8 cellular contexts compared by ENCODE assay signal in the genomic region with DNA sequence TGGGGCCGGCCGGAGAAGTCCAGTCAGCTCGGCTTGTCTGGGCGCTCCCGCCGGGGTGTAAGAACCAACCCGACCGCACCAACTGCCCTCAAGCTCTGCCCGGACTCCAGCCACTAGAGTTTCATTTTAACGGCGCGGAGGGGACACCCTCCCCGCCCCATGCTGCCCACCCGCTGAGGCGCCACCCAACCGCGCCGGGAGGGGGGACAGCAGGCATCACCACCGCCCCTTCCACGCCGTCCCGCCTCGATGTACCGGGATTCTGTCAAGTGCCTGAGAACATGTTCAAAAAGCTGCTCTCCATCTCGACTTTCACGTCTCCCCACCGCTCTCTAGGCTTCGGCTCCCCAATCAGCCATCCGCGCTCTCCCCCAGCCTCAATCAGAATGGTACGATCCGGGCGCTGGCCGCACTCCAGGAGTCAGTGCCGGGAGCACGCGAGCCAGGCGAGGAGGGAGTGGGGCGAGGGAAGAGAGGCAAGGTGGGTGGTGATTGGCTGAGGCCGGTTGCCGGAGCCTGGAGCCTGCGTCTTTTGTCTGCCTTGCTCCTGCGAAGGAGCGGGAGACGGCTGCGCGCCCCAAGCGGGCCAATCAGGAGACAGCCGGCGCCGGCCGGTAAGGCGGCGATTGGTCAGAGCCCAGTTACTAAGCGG. TPM values are rescaled to one million over a fixed set of nuclear protein-coding genes. Genes with fewer than 3 reads are reported as not detected.
DNase-seq lines count a peak whose midpoint lies in the region; TF ChIP-seq lines count a peak whose summit lies in the region.

Gene PIK3R3, minus strand, starts transcription at position 101 of the 652 bp plus-strand sequence. CDS start 677 bp downstream, outside the sequence.

- WGBS in SK-N-SH (ENCODE audit: low lambda C conversion rate): 0% methylated on average over 23 of the region's 55 CpGs

- peak within 1 kb of the TSS; percentile 89 for H2AFZ ChIP-seq in SK-N-SH (ENCODE audit: low read depth)

- H3K27ac ChIP-seq in SK-N-SH (ENCODE audit: low read depth in 2 of 2, low read length in 1 of 2): peak within 1 kb of the TSS; percentile 98 to 100
- peak within 1 kb of the TSS; percentile 95 for H3K27ac ChIP-seq in temporal lobe (ENCODE audit: low read depth, low read length)

- no peaks in the 10 kb centered on the region for H4K20me1 ChIP-seq in SK-N-SH (ENCODE audit: insufficient read depth)

- H3K9me3 ChIP-seq in SK-N-SH: no peaks in the 10 kb centered on the region

- no peak for TF ChIP-seq RAD21 in SK-N-SH (IDR thresholded peaks at IDR 0.05; ENCODE audit: low read length)

- peak within 1 kb of the TSS; percentile 96 for H3K9ac ChIP-seq in SK-N-SH

- TF ChIP-seq EP300 in SK-N-SH (IDR thresholded peaks at IDR 0.05; ENCODE audit: borderline replicate concordance in 1 of 2, low read depth in 1 of 2, low read length in 1 of 2): peak; percentile 21 to 35; a peak in 2 of 4 replicates

- peaks cover 34% of the 10 kb centered on the region for H3K27me3 Mint-ChIP-seq in activated naive CD8-positive, alpha-beta T cell

- peak within 1 kb of the TSS; percentile 99 for H3K27ac Mint-ChIP-seq in activated naive CD8-positive, alpha-beta T cell

- no peak for TF ChIP-seq CTCF in HFF-Myc (IDR thresholded peaks at IDR 0.05; ENCODE audit: low read depth, low read length, missing control alignments)
- no peak for TF ChIP-seq CTCF in SK-N-SH (IDR thresholded peaks at IDR 0.05)

- H3K4me3 Mint-ChIP-seq in activated naive CD8-positive, alpha-beta T cell: peak within 1 kb of the TSS; percentile 97

- H3K4me1 Mint-ChIP-seq in activated naive CD8-positive, alpha-beta T cell (ENCODE audit: low read depth): peaks cover 26% of the 10 kb centered on the region

- peak; percentile 88 for DNase-seq in GM04503 (ENCODE audit: low read depth)
- DNase-seq in HFF-Myc (ENCODE audit: extremely low read depth, low read depth): peak; percentile 96
- DNase-seq in NAMALWA (ENCODE audit: low spot score): peak; percentile 98
- DNase-seq in SK-N-SH: peak; percentile 94
- peak; percentile 86 for DNase-seq in glomerular endothelial cell (ENCODE audit: extremely low read depth, low read depth, low spot score)
- DNase-seq in occipital lobe (lab: John Stamatoyannopoulos, UW): peak; percentile 98

- no peaks in the 10 kb centered on the region for H3K9me3 Mint-ChIP-seq in activated naive CD8-positive, alpha-beta T cell (ENCODE audit: low read depth)

- peaks cover 16% of the 10 kb centered on the region for H3F3A ChIP-seq in SK-N-SH (replicated peaks; ENCODE audit: insufficient read depth)

- no peaks in the 10 kb centered on the region for H3K36me3 ChIP-seq in SK-N-SH (replicated peaks in 1 of 2; ENCODE audit: control insufficient read depth in 1 of 2, insufficient read depth in 2 of 2, low read length in 1 of 2)

- peaks cover 37% of the 10 kb centered on the region for H3K79me2 ChIP-seq in SK-N-SH (ENCODE audit: insufficient read depth)

- POLR2A ChIA-PET in SK-N-SH (lab: Yijun Ruan, JAX): interaction anchor here (0.6 to 1.7 kb wide), 11 partner anchors 9 to 227 kb away, joined by 3 to 9 read pairs (median 3); partner anchors contain the start of gene POMGNT1

- H3K36me3 Mint-ChIP-seq in activated naive CD8-positive, alpha-beta T cell: no peaks in the 10 kb centered on the region

- H3K4me1 ChIP-seq in SK-N-SH (ENCODE audit: control insufficient read depth in 1 of 2, insufficient read depth in 2 of 2, low read depth in 1 of 2, low read length in 1 of 2): peaks cover 13 to 22% of the 10 kb centered on the region in 2 experiments; a peak in 2 of 4 replicates

- no peaks in the 10 kb centered on the region for H3K9me2 ChIP-seq in SK-N-SH

- CTCF ChIA-PET in SK-N-SH (lab: Yijun Ruan, JAX): interaction anchor here (0.7 to 1.8 kb wide), 4 partner anchors 16 to 93 kb away, joined by 3 to 10 read pairs (median 4); no protein-coding TSS in a partner anchor

- peak within 1 kb of the TSS; percentile 68 for H3K4me3 ChIP-seq in HFF-Myc (replicated peaks; ENCODE audit: low read depth, low read length)
- peak within 1 kb of the TSS; percentile 80 to 99 for H3K4me3 ChIP-seq in SK-N-SH (ENCODE audit: low read depth in 2 of 2, low read length in 1 of 2)

- no peaks in the 10 kb centered on the region for H3K27me3 ChIP-seq in SK-N-SH (ENCODE audit: insufficient read depth)

- H3K4me2 ChIP-seq in SK-N-SH: peak within 1 kb of the TSS; percentile 85

TF ChIP-seq in SK-N-SH, 30 proteins besides CTCF, POLR2A, EP300 and RAD21 (continues in another document):
- no peak for TF ChIP-seq IRF3 (IDR thresholded peaks at IDR 0.05; ENCODE audit: low read depth, low read length)
- TF ChIP-seq FOXJ3 (CRISPR knock-in tag; IDR thresholded peaks at IDR 0.05): peak; percentile 58; the same call in 1 of the 2 replicates
- peak; percentile 66 for TF ChIP-seq NRF1 (IDR thresholded peaks at IDR 0.05; ENCODE audit: low read depth, low read length)
- peak; percentile 30; the same call in 1 of the 2 replicates for TF ChIP-seq TCF12 (IDR thresholded peaks at IDR 0.05)
- TF ChIP-seq TAF1 (IDR thresholded peaks at IDR 0.05; ENCODE audit: borderline replicate concordance, low read depth, low read length): peak; percentile 99
- TF ChIP-seq YY1 (IDR thresholded peaks at IDR 0.05; ENCODE audit: low read depth): peak; percentile 64
- TF ChIP-seq MEF2A (IDR thresholded peaks at IDR 0.05; ENCODE audit: borderline replicate concordance, low read depth): no peak
- TF ChIP-seq SIN3A (IDR thresholded peaks at IDR 0.05; ENCODE audit: borderline replicate concordance, low read depth, low read length): peak; percentile 96
- no peak for TF ChIP-seq SMC3 (IDR thresholded peaks at IDR 0.05; ENCODE audit: low read depth, low read length)
- peak; percentile 96 for TF ChIP-seq RFX5 (IDR thresholded peaks at IDR 0.05; ENCODE audit: low read length)
- no peak for TF ChIP-seq RXRA (IDR thresholded peaks at IDR 0.05; ENCODE audit: borderline replicate concordance, low read depth)
- peak; percentile 61; the same call in 1 of the 2 replicates for TF ChIP-seq RCOR1 (IDR thresholded peaks at IDR 0.05; ENCODE audit: low read length)
- no peak for TF ChIP-seq ELF1 (IDR thresholded peaks at IDR 0.05)
- no peak for TF ChIP-seq GABPA (IDR thresholded peaks at IDR 0.05; ENCODE audit: low read depth)
- peak; percentile 88 for TF ChIP-seq NFIC (IDR thresholded peaks at IDR 0.05; ENCODE audit: borderline replicate concordance)
- TF ChIP-seq ZBTB33 (IDR thresholded peaks at IDR 0.05; ENCODE audit: borderline replicate concordance, low read depth): 0 out of 2 replicates have a peak, but pooled peaks have one; percentile 33
- no peak for TF ChIP-seq TEAD4 (IDR thresholded peaks at IDR 0.05; ENCODE audit: borderline replicate concordance, insufficient read depth)
- TF ChIP-seq MXI1 (IDR thresholded peaks at IDR 0.05; ENCODE audit: low read depth, low read length): peak; percentile 49; the same call in 1 of the 2 replicates
- TF ChIP-seq JUND (IDR thresholded peaks at IDR 0.05): peak; percentile 42
- TF ChIP-seq FOSL2 (IDR thresholded peaks at IDR 0.05; ENCODE audit: borderline replicate concordance, low read depth): no peak
- TF ChIP-seq EZH2phosphoT487 (IDR thresholded peaks at IDR 0.05; ENCODE audit: borderline replicate concordance, low read depth): no peak
- peak; percentile 63 for TF ChIP-seq PBX3 (IDR thresholded peaks at IDR 0.05)
- TF ChIP-seq CHD2 (IDR thresholded peaks at IDR 0.05; ENCODE audit: low read length, partially characterized antibody): peak; percentile 19
- TF ChIP-seq FOXM1 (IDR thresholded peaks at IDR 0.05; ENCODE audit: low read depth): peak; percentile 70

RNA-seq across cellular contexts. Expression of gene PIK3R3, which starts in this region (rescaled TPM):
- polyA plus RNA-seq in SK-N-SH (2012; rRNA removed): 4.0 and 6.2 TPM in 2 replicates
- polyA plus RNA-seq in SK-N-SH (2012; cell fraction: cytosol; rRNA removed): 6.1 and 6.2 TPM in 2 replicates
- 5.0 and 8.1 TPM in 2 replicates for polyA plus RNA-seq in SK-N-SH (2012; cell fraction: nucleus; rRNA removed)
- total RNA-seq in glomerular endothelial cell (10.9 and 11.7 TPM in 2 replicates), occipital lobe (25.3 TPM), temporal lobe (16.0 TPM)

Comparison
In these comparisons a context has a peak if more than half of its experiments do, and no peak if none do; other contexts are left out.
1. Peak in every context shown above with its lines: DNase-seq, H3K4me3 ChIP-seq and H3K27ac ChIP-seq.